8 cellular contexts compared by ENCODE assay signal in the genomic region with DNA sequence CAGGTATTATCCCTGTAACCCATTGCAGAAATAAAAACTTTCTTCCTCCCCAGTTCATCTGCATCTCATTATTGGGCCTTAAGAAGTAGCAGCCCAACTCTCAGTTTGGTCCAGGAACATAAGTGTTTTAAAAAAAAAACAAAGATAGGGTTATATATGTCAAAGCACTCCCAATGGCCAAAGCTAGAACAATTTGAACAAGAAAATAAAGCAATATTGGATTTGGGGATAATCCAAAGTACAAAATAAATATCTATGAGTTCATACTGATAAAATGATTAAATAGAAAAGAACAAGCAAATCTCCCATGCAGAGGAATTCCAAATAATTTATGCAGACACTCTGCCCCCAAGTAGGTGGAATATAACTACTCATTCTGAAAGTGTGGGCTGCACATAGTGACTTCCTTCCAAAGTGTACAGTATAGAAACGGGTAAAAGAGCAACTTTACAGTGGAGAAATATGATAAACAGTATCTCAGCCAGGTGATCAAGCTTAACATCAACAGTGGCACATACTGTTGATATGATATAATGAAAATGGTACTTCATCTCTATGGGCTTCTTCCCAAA. TPM values are rescaled to one million over a fixed set of nuclear protein-coding genes. Genes with fewer than 3 reads are reported as not detected.
A peak's percentile ranks its signal among the peaks of the same experiment; 100 is the strongest.
DNase-seq lines count a peak whose midpoint lies in the region; ATAC-seq, FAIRE-seq and TF ChIP-seq lines count a peak whose summit lies in the region.
"Not testable (repeated sequence)": the region's sequence is repeated elsewhere in the genome, so short reads cannot be mapped to it uniquely, and the experiment has no call there.

No MANE protein-coding gene starts in this region.

- 0 out of 2 replicates have a peak overlapping the region, but pooled peaks have one; percentile 20 for H3K4me2 ChIP-seq in OCI-LY3 (ENCODE audit: low read length)

- H3K9ac ChIP-seq in OCI-LY3 (ENCODE audit: low read length), result not testable (repeated sequence)

- H3K79me2 ChIP-seq in OCI-LY3 (ENCODE audit: low read length), result peaks cover 55% of the 10 kb centered on the region

- H3K27me3 ChIP-seq in OCI-LY3 (ENCODE audit: low read depth, low read length), result not testable (repeated sequence)

- H4K20me1 ChIP-seq in OCI-LY3 (ENCODE audit: insufficient read depth, low read length), result peaks cover 25% of the 10 kb centered on the region

- DNase-seq in GM12891 (ENCODE audit: insufficient read length, low spot score); activated T-helper 1 cell treated with anti-CD3 and anti-CD28 coated beads, Interleukin-12 subunit alpha, Interleukin-12 subunit beta, Interleukin-2, Interleukin-4 antibody, amounts not matched to agents 30 ng/mL and 10 ng/mL and 1 ng/mL, durations not matched to agents 14 hours and 24 hours and 36 hours (ENCODE audit: low spot score); activated naive CD8-positive, alpha-beta T cell treated with anti-CD3 and anti-CD28 coated beads for 36 hours; progenitor cell of endocrine pancreas (ENCODE audit: low spot score, unreplicated experiment): not testable (repeated sequence)
- peak; percentile 5 for DNase-seq in activated CD8-positive, alpha-beta T cell treated with anti-CD3 and anti-CD28 coated beads for 36 hours

- H3K9me3 Mint-ChIP-seq in activated CD8-positive, alpha-beta T cell treated with anti-CD3 and anti-CD28 coated beads for 36 hours; activated T-helper 1 cell treated with anti-CD3 and anti-CD28 coated beads, Interleukin-12 subunit alpha, Interleukin-12 subunit beta, Interleukin-2, Interleukin-4 antibody, amounts not matched to agents 30 ng/mL and 10 ng/mL and 1 ng/mL, durations not matched to agents 14 hours and 24 hours and 36 hours; activated naive CD8-positive, alpha-beta T cell treated with anti-CD3 and anti-CD28 coated beads for 36 hours; progenitor cell of endocrine pancreas (ENCODE audit: low read depth); stimulated activated naive CD8-positive, alpha-beta T cell treated with anti-CD3 and anti-CD28 coated beads, Interleukin-15, Interleukin-2, amounts not matched to agents 100 ng/mL and 50 ng/mL, for 24 hours: not testable (repeated sequence)

- peak; percentile 81 for FAIRE-seq in GM12891 (lab: Jason Lieb, UNC)

- not testable (repeated sequence) for TF ChIP-seq POLR2A in GM12891 (IDR thresholded peaks at IDR 0.05; ENCODE audit: low read depth, low read length)

- not testable (repeated sequence) for H3K27ac ChIP-seq in OCI-LY3 (ENCODE audit: low read length)

- H3K4me1 Mint-ChIP-seq in activated CD8-positive, alpha-beta T cell treated with anti-CD3 and anti-CD28 coated beads for 36 hours (ENCODE audit: low read depth), result peaks cover 24% of the 10 kb centered on the region
- peaks cover 11% of the 10 kb centered on the region for H3K4me1 Mint-ChIP-seq in activated T-helper 1 cell treated with anti-CD3 and anti-CD28 coated beads, Interleukin-12 subunit alpha, Interleukin-12 subunit beta, Interleukin-2, Interleukin-4 antibody, amounts not matched to agents 30 ng/mL and 10 ng/mL and 1 ng/mL, durations not matched to agents 14 hours and 24 hours and 36 hours (ENCODE audit: low read depth)
- H3K4me1 Mint-ChIP-seq in activated naive CD8-positive, alpha-beta T cell treated with anti-CD3 and anti-CD28 coated beads for 36 hours, result peaks cover 29% of the 10 kb centered on the region
- H3K4me1 Mint-ChIP-seq in progenitor cell of endocrine pancreas (ENCODE audit: low read depth), result not testable (repeated sequence)
- H3K4me1 Mint-ChIP-seq in stimulated activated naive CD8-positive, alpha-beta T cell treated with anti-CD3 and anti-CD28 coated beads, Interleukin-15, Interleukin-2, amounts not matched to agents 100 ng/mL and 50 ng/mL, for 24 hours (ENCODE audit: low read depth), result peaks cover 31% of the 10 kb centered on the region

- H2AFZ ChIP-seq in OCI-LY3 (ENCODE audit: low read depth, low read length), result not testable (repeated sequence)

- H3K36me3 Mint-ChIP-seq in activated CD8-positive, alpha-beta T cell treated with anti-CD3 and anti-CD28 coated beads for 36 hours (ENCODE audit: low read depth); activated T-helper 1 cell treated with anti-CD3 and anti-CD28 coated beads, Interleukin-12 subunit alpha, Interleukin-12 subunit beta, Interleukin-2, Interleukin-4 antibody, amounts not matched to agents 30 ng/mL and 10 ng/mL and 1 ng/mL, durations not matched to agents 14 hours and 24 hours and 36 hours (ENCODE audit: low read depth); progenitor cell of endocrine pancreas (ENCODE audit: insufficient read depth); stimulated activated naive CD8-positive, alpha-beta T cell treated with anti-CD3 and anti-CD28 coated beads, Interleukin-15, Interleukin-2, amounts not matched to agents 100 ng/mL and 50 ng/mL, for 24 hours (ENCODE audit: low read depth): not testable (repeated sequence)
- H3K36me3 Mint-ChIP-seq in activated naive CD8-positive, alpha-beta T cell treated with anti-CD3 and anti-CD28 coated beads for 36 hours, result peaks cover 11% of the 10 kb centered on the region

- ATAC-seq in GM21786 (IDR thresholded peaks at IDR 0.05; ENCODE audit: unreplicated experiment), result peak; percentile 58
- peak; percentile 70 for ATAC-seq in activated CD8-positive, alpha-beta T cell treated with anti-CD3 and anti-CD28 coated beads for 36 hours

- H3K4me3 ChIP-seq in OCI-LY3 (ENCODE audit: low read length), result not testable (repeated sequence)

- CTCF ChIA-PET in activated CD8-positive, alpha-beta T cell treated with anti-CD3 and anti-CD28 coated beads for 36 hours (lab: Charles Lee), result not testable (repeated sequence)

- not testable (repeated sequence) for TF ChIP-seq CTCF in OCI-LY3 (IDR thresholded peaks at IDR 0.05; ENCODE audit: low read depth, low read length); activated CD8-positive, alpha-beta T cell treated with anti-CD3 and anti-CD28 coated beads for 36 hours (IDR thresholded peaks at IDR 0.05); progenitor cell of endocrine pancreas (IDR thresholded peaks at IDR 0.05; ENCODE audit: unreplicated experiment)

- H3K27me3 Mint-ChIP-seq in activated CD8-positive, alpha-beta T cell treated with anti-CD3 and anti-CD28 coated beads for 36 hours; activated T-helper 1 cell treated with anti-CD3 and anti-CD28 coated beads, Interleukin-12 subunit alpha, Interleukin-12 subunit beta, Interleukin-2, Interleukin-4 antibody, amounts not matched to agents 30 ng/mL and 10 ng/mL and 1 ng/mL, durations not matched to agents 14 hours and 24 hours and 36 hours (ENCODE audit: insufficient read depth); activated naive CD8-positive, alpha-beta T cell treated with anti-CD3 and anti-CD28 coated beads for 36 hours; progenitor cell of endocrine pancreas; stimulated activated naive CD8-positive, alpha-beta T cell treated with anti-CD3 and anti-CD28 coated beads, Interleukin-15, Interleukin-2, amounts not matched to agents 100 ng/mL and 50 ng/mL, for 24 hours: not testable (repeated sequence)

- POLR2A ChIA-PET in activated CD8-positive, alpha-beta T cell treated with anti-CD3 and anti-CD28 coated beads for 36 hours (lab: Charles Lee), result not testable (repeated sequence)

- H3K4me3 Mint-ChIP-seq in activated CD8-positive, alpha-beta T cell treated with anti-CD3 and anti-CD28 coated beads for 36 hours; activated T-helper 1 cell treated with anti-CD3 and anti-CD28 coated beads, Interleukin-12 subunit alpha, Interleukin-12 subunit beta, Interleukin-2, Interleukin-4 antibody, amounts not matched to agents 30 ng/mL and 10 ng/mL and 1 ng/mL, durations not matched to agents 14 hours and 24 hours and 36 hours; activated naive CD8-positive, alpha-beta T cell treated with anti-CD3 and anti-CD28 coated beads for 36 hours; progenitor cell of endocrine pancreas (ENCODE audit: low read depth): not testable (repeated sequence)
- H3K4me3 Mint-ChIP-seq in stimulated activated naive CD8-positive, alpha-beta T cell treated with anti-CD3 and anti-CD28 coated beads, Interleukin-15, Interleukin-2, amounts not matched to agents 100 ng/mL and 50 ng/mL, for 24 hours, result peak overlapping the region; percentile 36

- intact Hi-C loops in activated CD8-positive, alpha-beta T cell treated with anti-CD3 and anti-CD28 coated beads for 36 hours (cut with micrococcal nuclease); activated T-helper 1 cell treated with anti-CD3 and anti-CD28 coated beads, Interleukin-12 subunit alpha, Interleukin-12 subunit beta, Interleukin-2, Interleukin-4 antibody, amounts not matched to agents 30 ng/mL and 10 ng/mL and 1 ng/mL, durations not matched to agents 14 hours and 24 hours and 36 hours (cut with micrococcal nuclease): not testable (repeated sequence)

- H3K4me1 ChIP-seq in OCI-LY3 (ENCODE audit: low read length), result not testable (repeated sequence)

- not testable (repeated sequence) for H3K9me3 ChIP-seq in OCI-LY3 (ENCODE audit: insufficient read depth, low read length)

- not testable (repeated sequence) for H3K36me3 ChIP-seq in OCI-LY3 (replicated peaks; ENCODE audit: low read depth, low read length)

- peak overlapping the region; percentile 5 for H3K27ac Mint-ChIP-seq in activated CD8-positive, alpha-beta T cell treated with anti-CD3 and anti-CD28 coated beads for 36 hours
- H3K27ac Mint-ChIP-seq in activated T-helper 1 cell treated with anti-CD3 and anti-CD28 coated beads, Interleukin-12 subunit alpha, Interleukin-12 subunit beta, Interleukin-2, Interleukin-4 antibody, amounts not matched to agents 30 ng/mL and 10 ng/mL and 1 ng/mL, durations not matched to agents 14 hours and 24 hours and 36 hours, result peak overlapping the region; percentile 15
- peak overlapping the region; percentile 1 for H3K27ac Mint-ChIP-seq in activated naive CD8-positive, alpha-beta T cell treated with anti-CD3 and anti-CD28 coated beads for 36 hours
- peak overlapping the region; percentile 20 for H3K27ac Mint-ChIP-seq in progenitor cell of endocrine pancreas
- not testable (repeated sequence) for H3K27ac Mint-ChIP-seq in stimulated activated naive CD8-positive, alpha-beta T cell treated with anti-CD3 and anti-CD28 coated beads, Interleukin-15, Interleukin-2, amounts not matched to agents 100 ng/mL and 50 ng/mL, for 24 hours

RNA-seq across cellular contexts. Expression of a gene that starts 49.1 kb away (rescaled TPM):
- polyA plus RNA-seq in GM12891 (2012; ENCODE audit: low read depth, missing spikeins), result not detected
- total RNA-seq in activated CD8-positive, alpha-beta T cell treated with anti-CD3 and anti-CD28 coated beads for 36 hours, result under 1 TPM; 0.16 to 0.34 TPM
- total RNA-seq in activated T-helper 1 cell treated with anti-CD3 and anti-CD28 coated beads, Interleukin-12 subunit alpha, Interleukin-12 subunit beta, Interleukin-2, Interleukin-4 antibody, amounts not matched to agents 30 ng/mL and 10 ng/mL and 1 ng/mL, durations not matched to agents 14 hours and 24 hours and 36 hours, result 0.24 and 0.31 TPM in 2 replicates
- under 1 TPM; 0.20 to 0.31 TPM for total RNA-seq in activated naive CD8-positive, alpha-beta T cell treated with anti-CD3 and anti-CD28 coated beads for 36 hours
- total RNA-seq in progenitor cell of endocrine pancreas, result 10.1 and 10.5 TPM in 2 replicates
